8 cellular contexts compared by ENCODE assay signal in genomic region chr1:236159704-236160539, GRCh38.
DNase-seq lines count a peak whose midpoint lies in the region; ATAC-seq and TF ChIP-seq lines count a peak whose summit lies in the region.

No MANE protein-coding gene starts in this region.

- H3K9me3 Mint-ChIP-seq in dendritic cell treated with granulocyte-macrophage colony-stimulating factor and Interleukin-4, amounts not matched to agents 40 ng/mL and 50 ng/mL, for 4 days, result peaks cover 36% of the 10 kb centered on the region

- DNase-seq in GM06990 (ENCODE audit: extremely low read depth, insufficient read length) (peak; percentile 89), epidermal melanocyte (ENCODE audit: insufficient read length, low spot score) (no peak), NCI-H2196 treated with DMSO at 0.1 percent for 48 hours (lab: John Stamatoyannopoulos, UW; ENCODE audit: unreplicated experiment) (no peak), superior temporal gyrus (ENCODE audit: extremely low spot score) (no peak), NAMALWA (ENCODE audit: low spot score) (no peak)

- H3K27ac Mint-ChIP-seq in dendritic cell treated with granulocyte-macrophage colony-stimulating factor and Interleukin-4, amounts not matched to agents 40 ng/mL and 50 ng/mL, for 4 days, result peak overlapping the region; percentile 68

- ATAC-seq in GM19372 (IDR thresholded peaks at IDR 0.05; ENCODE audit: low read depth, unreplicated experiment) (peak; percentile 32), HG03095 (IDR thresholded peaks at IDR 0.05; ENCODE audit: unreplicated experiment) (peak; percentile 37)

- peaks cover 63% of the 10 kb centered on the region for H3K36me3 Mint-ChIP-seq in dendritic cell treated with granulocyte-macrophage colony-stimulating factor and Interleukin-4, amounts not matched to agents 40 ng/mL and 50 ng/mL, for 4 days (ENCODE audit: low read depth)

- intact Hi-C loops in dendritic cell treated with granulocyte-macrophage colony-stimulating factor and Interleukin-4, amounts not matched to agents 40 ng/mL and 50 ng/mL, for 4 days (cut with micrococcal nuclease), result loop anchor here (10.0 kb wide), 1 partner anchor 55 kb away; no protein-coding TSS in a partner anchor

- peak overlapping the region; percentile 40 for H3K4me3 ChIP-seq in GM06990 (replicated peaks; ENCODE audit: low read depth, low read length)

- no peaks in the 10 kb centered on the region for H3K36me3 ChIP-seq in GM06990 (ENCODE audit: control insufficient read depth, insufficient read depth, low read length)

- H3K4me3 Mint-ChIP-seq in dendritic cell treated with granulocyte-macrophage colony-stimulating factor and Interleukin-4, amounts not matched to agents 40 ng/mL and 50 ng/mL, for 4 days, result no peak overlapping the region

- no peak for TF ChIP-seq CTCF in GM06990 (IDR thresholded peaks at IDR 0.05; ENCODE audit: insufficient read depth, low read length, poor library complexity, severe bottlenecking)

- H3K4me1 Mint-ChIP-seq in dendritic cell treated with granulocyte-macrophage colony-stimulating factor and Interleukin-4, amounts not matched to agents 40 ng/mL and 50 ng/mL, for 4 days (ENCODE audit: low read depth), result peaks cover 76% of the 10 kb centered on the region

- H3K27me3 ChIP-seq in GM06990 (replicated peaks; ENCODE audit: control insufficient read depth, insufficient read depth, low read length), result no peaks in the 10 kb centered on the region

- no peaks in the 10 kb centered on the region for H3K27me3 Mint-ChIP-seq in dendritic cell treated with granulocyte-macrophage colony-stimulating factor and Interleukin-4, amounts not matched to agents 40 ng/mL and 50 ng/mL, for 4 days
